Comparison of ENCODE assay signal across 8 cellular contexts in genomic region chr21:34886554-34887385, GRCh38.
DNase-seq lines count a peak whose midpoint lies in the region; ATAC-seq, FAIRE-seq and TF ChIP-seq lines count a peak whose summit lies in the region.

No MANE protein-coding gene starts in this region.

- H3K9me3 ChIP-seq in ES-I3 (ENCODE audit: control insufficient read depth, insufficient read depth, low read length): no peaks in the 10 kb centered on the region; the same call in 1 of the 2 replicates
- H3K9me3 ChIP-seq in GM12878 (replicated peaks; ENCODE audit: control insufficient read depth, insufficient read depth, low read length): no peaks in the 10 kb centered on the region; the same call in 2 of the 3 replicates
- no peaks in the 10 kb centered on the region for H3K9me3 ChIP-seq in kidney (ENCODE audit: control insufficient read depth in 1 of 2, low read length in 2 of 2)

- peak; percentile 64; the same call in 1 of the 2 replicates for TF ChIP-seq POLR2A in GM12878 (IDR thresholded peaks at IDR 0.05; ENCODE audit: low read depth, low read length)

- H4K20me1 ChIP-seq in GM12878 (ENCODE audit: control insufficient read depth, insufficient read depth): no peaks in the 10 kb centered on the region

- no peak for TF ChIP-seq CTCF in GM12878 (IDR thresholded peaks at IDR 0.05 in 2 of 3, conservative IDR thresholded peaks at IDR 0.05 in 1 of 3; ENCODE audit: control insufficient read depth in 2 of 3, extremely low read depth in 1 of 3, insufficient read depth in 1 of 3, low read depth in 3 of 3, low read length in 3 of 3)
- no peak for TF ChIP-seq CTCF in kidney (IDR thresholded peaks at IDR 0.05; ENCODE audit: borderline replicate concordance, extremely low read depth, insufficient read depth)

- H3K27ac ChIP-seq in GM12878 (ENCODE audit: control insufficient read depth, insufficient read depth) (peak overlapping the region; percentile 68; the same call in 1 of the 2 replicates), kidney (ENCODE audit: low read depth in 2 of 2, low read length in 2 of 2) (peak overlapping the region in 1 of 2 donors; percentile 3)

- FAIRE-seq in GM12878 (lab: Jason Lieb, UNC): no peak
- no peak for FAIRE-seq in kidney (lab: Jason Lieb, UNC)

- SMC1A ChIA-PET in GM12878 (lab: Charles Lee; ENCODE audit: uncharacterized antibody, unreplicated experiment): interaction anchor here (1.2 to 1.9 kb wide), 7 partner anchors 12 to 514 kb away, joined by 3 to 10 read pairs (median 4); no protein-coding TSS in a partner anchor

- TF ChIP-seq EP300 in GM12878 (IDR thresholded peaks at IDR 0.05; ENCODE audit: borderline replicate concordance in 1 of 2, control insufficient read depth in 1 of 2, low read depth in 2 of 2, low read length in 2 of 2): no peak

- no peaks in the 10 kb centered on the region for H3K36me3 ChIP-seq in ES-I3 (ENCODE audit: insufficient read depth, low read length)
- no peaks in the 10 kb centered on the region for H3K36me3 ChIP-seq in GM12878 (ENCODE audit: control insufficient read depth in 2 of 2, insufficient read depth in 2 of 2, low read length in 1 of 2)
- H3K36me3 ChIP-seq in kidney (ENCODE audit: control insufficient read depth in 1 of 2, insufficient read depth in 2 of 2, low read length in 2 of 2): no peaks in the 10 kb centered on the region

- DNase-seq in NCI-H69 (lab: John Stamatoyannopoulos, UW) (peak; percentile 35), GM12878 (ENCODE audit: low read depth, low spot score) (no peak), kidney (peak; percentile 81), T1000 (lab: John Stamatoyannopoulos, UW) (no peak)
- peak; percentile 36 for DNase-seq in stimulated activated CD4-positive, alpha-beta T cell treated with anti-CD3 and anti-CD28 coated beads, Interleukin-4, amount 100 ng/mL, for 24 hours

- H3K27me3 ChIP-seq in GM12878 (replicated peaks in 1 of 2; ENCODE audit: control insufficient read depth in 2 of 2, insufficient read depth in 2 of 2, low read length in 1 of 2): peaks cover 3 to 9% of the 10 kb centered on the region in 2 experiments

- H3K9ac ChIP-seq in ES-I3 (ENCODE audit: low read depth, low read length) (peak overlapping the region; percentile 66; the same call in 1 of the 2 replicates), GM12878 (ENCODE audit: control insufficient read depth, insufficient read depth, low read length) (peak overlapping the region; percentile 62), kidney (ENCODE audit: low read length in 2 of 2) (peak overlapping the region; percentile 33 to 42)

- CTCF ChIA-PET in GM12878 (lab: Yijun Ruan, JAX): interaction anchor here (0.8 to 4.5 kb wide), 10 partner anchors 10 to 953 kb away, joined by 3 to 17 read pairs (median 5); no protein-coding TSS in a partner anchor

- H3K4me2 ChIP-seq in GM12878 (ENCODE audit: control insufficient read depth, insufficient read depth): peak overlapping the region; percentile 92

- peak overlapping the region; percentile 30; the same call in 1 of the 2 replicates for H2AFZ ChIP-seq in GM12878 (ENCODE audit: control insufficient read depth, low read depth, low read length)

- H3K4me1 ChIP-seq in ES-I3 (ENCODE audit: insufficient read depth, low read length) (peaks cover 7% of the 10 kb centered on the region; the same call in 1 of the 2 replicates), GM12878 (ENCODE audit: control insufficient read depth, insufficient read depth, low read length) (peaks cover 11% of the 10 kb centered on the region), kidney (ENCODE audit: control insufficient read depth in 1 of 2, insufficient read depth in 1 of 2, low read depth in 1 of 2, low read length in 2 of 2) (peaks cover 8 to 10% of the 10 kb centered on the region in 2 donors)

- ATAC-seq in GM12878: peak; percentile 1; the same call in 1 of the 3 replicates
- ATAC-seq in GM21381 (IDR thresholded peaks at IDR 0.05; ENCODE audit: unreplicated experiment): no peak
- no peak for ATAC-seq in GM19467 (IDR thresholded peaks at IDR 0.05; ENCODE audit: unreplicated experiment)

- H3K79me2 ChIP-seq in GM12878 (ENCODE audit: control insufficient read depth, insufficient read depth, low read length): no peaks in the 10 kb centered on the region; the same call in none of the 2 replicates

- intact Hi-C loops in GM12878 (cut with micrococcal nuclease; ENCODE audit: unreplicated experiment): loop anchor here (1.0 to 10.0 kb wide), 5 partner anchors 20 to 1138 kb away; partner anchors contain the start of gene RUNX1
- intact Hi-C loops in kidney (cut with DNase I): no loop called here

- BruUV-seq in GM12878 (replicated peaks; lab: Mats Ljungman, UMichigan): no TSS peak

- POLR2A ChIA-PET in GM12878 (lab: Charles Lee): interaction anchor here (0.7 to 1.3 kb wide), 2 partner anchors 21 to 40 kb away, joined by 3 to 4 read pairs; no protein-coding TSS in a partner anchor

- H3K4me3 ChIP-seq in GM12878 (peak overlapping the region; percentile 79), kidney (ENCODE audit: low read length in 2 of 2) (peak overlapping the region; percentile 58 to 69)

- in situ Hi-C loops in GM12878 (cut with MboI): no loop called here

- 57% methylated on average over 54 of the region's 64 CpGs for WGBS in GM12878 (ENCODE audit: insufficient coverage, insufficient replicate concordance, low lambda C conversion rate, missing lambda C conversion rate)

- no peak for TF ChIP-seq RAD21 in GM12878 (IDR thresholded peaks at IDR 0.05; ENCODE audit: insufficient read depth, low read depth, low read length)

- RAD21 ChIA-PET in GM12878 (lab: Charles Lee; ENCODE audit: unreplicated experiment): interaction anchor here (0.6 to 4.9 kb wide), 9 partner anchors 12 to 514 kb away, joined by 3 to 28 read pairs (median 5); no protein-coding TSS in a partner anchor

TF ChIP-seq in GM12878, 131 proteins besides CTCF, POLR2A, EP300 and RAD21:
- TF ChIP-seq RB1 (IDR thresholded peaks at IDR 0.05; ENCODE audit: borderline replicate concordance): no peak
- peak in 1 of 2 experiments; percentile 26; a peak in 1 of 4 replicates for TF ChIP-seq BHLHE40 (IDR thresholded peaks at IDR 0.05; ENCODE audit: borderline replicate concordance in 1 of 2, low read depth in 2 of 2, low read length in 1 of 2)
- no peak for TF ChIP-seq ELK1 (IDR thresholded peaks at IDR 0.05; ENCODE audit: low read depth, low read length)
- TF ChIP-seq, protein P1, sequence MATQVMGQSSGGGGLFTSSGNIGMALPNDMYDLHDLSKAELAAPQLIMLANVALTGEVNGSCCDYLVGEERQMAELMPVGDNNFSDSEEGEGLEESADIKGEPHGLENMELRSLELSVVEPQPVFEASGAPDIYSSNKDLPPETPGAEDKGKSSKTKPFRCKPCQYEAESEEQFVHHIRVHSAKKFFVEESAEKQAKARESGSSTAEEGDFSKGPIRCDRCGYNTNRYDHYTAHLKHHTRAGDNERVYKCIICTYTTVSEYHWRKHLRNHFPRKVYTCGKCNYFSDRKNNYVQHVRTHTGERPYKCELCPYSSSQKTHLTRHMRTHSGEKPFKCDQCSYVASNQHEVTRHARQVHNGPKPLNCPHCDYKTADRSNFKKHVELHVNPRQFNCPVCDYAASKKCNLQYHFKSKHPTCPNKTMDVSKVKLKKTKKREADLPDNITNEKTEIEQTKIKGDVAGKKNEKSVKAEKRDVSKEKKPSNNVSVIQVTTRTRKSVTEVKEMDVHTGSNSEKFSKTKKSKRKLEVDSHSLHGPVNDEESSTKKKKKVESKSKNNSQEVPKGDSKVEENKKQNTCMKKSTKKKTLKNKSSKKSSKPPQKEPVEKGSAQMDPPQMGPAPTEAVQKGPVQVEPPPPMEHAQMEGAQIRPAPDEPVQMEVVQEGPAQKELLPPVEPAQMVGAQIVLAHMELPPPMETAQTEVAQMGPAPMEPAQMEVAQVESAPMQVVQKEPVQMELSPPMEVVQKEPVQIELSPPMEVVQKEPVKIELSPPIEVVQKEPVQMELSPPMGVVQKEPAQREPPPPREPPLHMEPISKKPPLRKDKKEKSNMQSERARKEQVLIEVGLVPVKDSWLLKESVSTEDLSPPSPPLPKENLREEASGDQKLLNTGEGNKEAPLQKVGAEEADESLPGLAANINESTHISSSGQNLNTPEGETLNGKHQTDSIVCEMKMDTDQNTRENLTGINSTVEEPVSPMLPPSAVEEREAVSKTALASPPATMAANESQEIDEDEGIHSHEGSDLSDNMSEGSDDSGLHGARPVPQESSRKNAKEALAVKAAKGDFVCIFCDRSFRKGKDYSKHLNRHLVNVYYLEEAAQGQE (IDR thresholded peaks at IDR 0.05; ENCODE audit: low read depth, low read length): no peak
- TF ChIP-seq EGR1 (IDR thresholded peaks at IDR 0.05; ENCODE audit: borderline replicate concordance in 1 of 2, low read depth in 2 of 2, low read length in 2 of 2): peak in 1 of 2 experiments; percentile 4; a peak in 1 of 3 replicates
- no peak for TF ChIP-seq ATF7 (IDR thresholded peaks at IDR 0.05; ENCODE audit: low read depth)

Comparison
In these comparisons a context has a peak if more than half of its experiments do, and no peak if none do; other contexts are left out.
1. DNase-seq: peak in NCI-H69 (single experiment), kidney (single experiment) and stimulated activated CD4-positive, alpha-beta T cell treated with anti-CD3 and anti-CD28 coated beads, Interleukin-4, amount 100 ng/mL, for 24 hours (single experiment); none in GM12878 (single experiment) and T1000 (single experiment).
2. Peak in every context shown above with its lines, with median percentiles within 50 percentile points of each other: H3K9ac ChIP-seq.